24 cellular contexts compared by ENCODE assay signal in genomic region chr7:17083392-17084165, GRCh38.
"Had no signal": no experiment of that assay in that cellular context is flagged by ENCODE, and none has a peak within 500 bp of the region (broad histone marks: within the 10 kb centered on the region; RNA-seq: fewer than 3 reads in every experiment).

No MANE protein-coding gene starts in this region.

- H3K4me1 ChIP-seq: adrenal gland, Peyer's patch, SJSA1 had no signal

- H3K27me3 ChIP-seq: adrenal gland, Peyer's patch, SJSA1 had no signal

- H3K27ac ChIP-seq: adrenal gland, Peyer's patch, SJSA1 had no signal

- DNase-seq: activated CD4-positive, alpha-beta T cell treated with anti-CD3 and anti-CD28 coated beads for 4 hours; activated CD8-positive, alpha-beta memory T cell treated with anti-CD3 and anti-CD28 coated beads, Interleukin-2, amount 50 U/mL, for 4 hours; activated CD8-positive, alpha-beta T cell treated with anti-CD3 and anti-CD28 coated beads for 36 hours; activated gamma-delta T cell treated with Interleukin-2 at 50 U/mL for 16 hours; activated naive CD4-positive, alpha-beta T cell treated with anti-CD3 and anti-CD28 coated beads, Interleukin-2, amount 10 ng/mL, durations not matched to agents 7 days and 5 days; activated naive CD8-positive, alpha-beta T cell treated with anti-CD3 and anti-CD28 coated beads, Interleukin-2, amount 10 ng/mL, durations not matched to agents 7 days and 5 days; activated T-cell treated with anti-CD3 and anti-CD28 coated beads, Interleukin-2, amount 50 U/mL, for 72 hours; adrenal gland; anterior cingulate cortex; Karpas-422; MM.1S; NCI-H1105; NCI-H1436; NCI-H1694 treated with DMSO at 0.1 percent for 48 hours; NCI-H2029 treated with DMSO at 0.1 percent for 48 hours; NCI-H345; NCI-H510A; NCI-H526 treated with DMSO at 0.1 percent for 48 hours; NCI-H82; NK-92 treated with Interleukin-12 subunit alpha and Interleukin-12 subunit beta, amount 100 ng/mL, for 24 hours; Peyer's patch; SHP77; SW 1271 had no signal

- H3K4me3 ChIP-seq: adrenal gland, Peyer's patch, SJSA1 had no signal

- H3K9me3 ChIP-seq: adrenal gland, Peyer's patch, SJSA1 had no signal

- H3K36me3 ChIP-seq: adrenal gland, Peyer's patch, SJSA1 had no signal
